25 cellular contexts compared by ENCODE assay signal in the genomic region with DNA sequence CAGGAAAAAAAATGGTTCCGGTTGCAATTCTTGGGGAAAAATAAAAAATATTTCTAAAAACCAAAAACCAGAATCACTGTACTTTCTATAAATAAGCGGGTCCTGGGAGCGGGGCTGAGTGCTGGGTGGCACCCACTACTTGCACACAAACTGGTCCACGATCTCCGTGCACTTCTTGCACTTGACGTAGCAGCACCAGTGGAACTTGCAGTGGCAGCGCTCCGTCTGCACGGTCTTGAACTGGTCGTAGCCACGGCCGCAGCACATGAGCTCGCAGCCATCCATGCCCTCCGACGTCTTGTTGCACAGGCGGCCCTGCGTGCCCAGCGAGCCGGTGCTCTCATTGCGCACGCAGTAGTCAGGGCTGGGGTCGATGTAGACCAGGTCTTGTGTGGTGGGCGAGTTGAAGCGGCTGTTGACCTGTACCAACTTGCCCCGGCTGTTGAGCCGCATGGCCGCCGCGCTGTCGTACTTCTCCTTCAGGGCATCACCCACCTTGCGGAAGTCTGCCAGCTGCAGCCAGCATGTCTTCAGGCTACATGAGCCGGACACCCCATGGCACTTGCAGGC. TPM values are rescaled to one million over a fixed set of nuclear protein-coding genes. Genes with fewer than 3 reads are reported as not detected.
DNase-seq lines count a peak whose midpoint lies in the region; ATAC-seq, FAIRE-seq and TF ChIP-seq lines count a peak whose summit lies in the region.
"Had no signal": no experiment of that assay in that cellular context is flagged by ENCODE, and none has a peak within 500 bp of the region (broad histone marks: within the 10 kb centered on the region; RNA-seq: fewer than 3 reads in every experiment).

No MANE protein-coding gene starts in this region.

- POLR2A ChIA-PET in H1 (lab: Charles Lee; ENCODE audit: partially characterized antibody) (no interaction called here), PC-9 (lab: Charles Lee; ENCODE audit: unreplicated experiment) (no interaction called here)

- H4K20me1 ChIP-seq in H1 (replicated peaks in 1 of 2; ENCODE audit: control insufficient read depth in 1 of 2, insufficient read depth in 2 of 2, low read length in 2 of 2): no peaks in the 10 kb centered on the region
- no peaks in the 10 kb centered on the region for H4K20me1 ChIP-seq in PC-9 (ENCODE audit: insufficient read depth)
- H4K20me1 ChIP-seq: BLaER1 treated with 17β-estradiol and CSF1 and Interleukin-3, amounts not matched to agents 10 nM and 100 nM had no signal

- intact Hi-C loops in PC-9 (cut with micrococcal nuclease; ENCODE audit: unreplicated experiment): loop anchor here (5.0 kb wide), 1 partner anchor 108 kb away; no protein-coding TSS in a partner anchor

- peaks cover 9% of the 10 kb centered on the region for H3K9me3 Mint-ChIP-seq in stimulated activated effector memory CD8-positive, alpha-beta T cell treated with anti-CD3 and anti-CD28 coated beads, Interleukin-12 subunit alpha, Interleukin-12 subunit beta, amount 100 ng/mL, for 72 hours
- H3K9me3 Mint-ChIP-seq: CD14-positive monocyte; CD4-positive, alpha-beta T cell; H9; HFFc6 had no signal

- H3K18ac ChIP-seq in H1 (ENCODE audit: extremely low read depth, low read length) (no peak overlapping the region), neuronal stem cell (ENCODE audit: low read length) (peak overlapping the region; percentile 30)

- TF ChIP-seq EP300 in H1 (IDR thresholded peaks at IDR 0.05; ENCODE audit: borderline replicate concordance in 1 of 2, low read depth in 2 of 2, low read length in 2 of 2): no peak

- FAIRE-seq in H1 (lab: Jason Lieb, UNC): no peak
- FAIRE-seq: A549, D721Med, GM12891 had no signal

- H3K9me3 ChIP-seq in H1 (ENCODE audit: insufficient read depth in 2 of 2, low read depth in 1 of 2, low read length in 1 of 2) (no peaks in the 10 kb centered on the region), neuronal stem cell (replicated peaks in 1 of 2; ENCODE audit: control insufficient read depth in 2 of 2, insufficient read depth in 1 of 2, low read depth in 1 of 2, low read length in 2 of 2) (no peaks in the 10 kb centered on the region), MG63 (no peaks in the 10 kb centered on the region), PC-9 (ENCODE audit: insufficient read depth, low read depth) (no peaks in the 10 kb centered on the region)
- H3K9me3 ChIP-seq: A549; BE2C; BLaER1 treated with 17β-estradiol and CSF1 and Interleukin-3, amounts not matched to agents 10 nM and 100 nM had no signal

- H2AK5ac ChIP-seq in H1 (ENCODE audit: low read depth, low read length) (no peak overlapping the region), neuronal stem cell (ENCODE audit: low read depth, low read length) (no peak overlapping the region)

- H3K4me2 ChIP-seq in H1 (ENCODE audit: insufficient read depth in 1 of 2, low read depth in 2 of 2, low read length in 2 of 2): no peak overlapping the region
- no peak overlapping the region for H3K4me2 ChIP-seq in neuronal stem cell (ENCODE audit: insufficient read depth, low read length, poor library complexity, severe bottlenecking)
- H3K4me2 ChIP-seq in PC-9: no peak overlapping the region
- H3K4me2 ChIP-seq: A549; BLaER1 treated with 17β-estradiol and CSF1 and Interleukin-3, amounts not matched to agents 10 nM and 100 nM had no signal

- no peak for TF ChIP-seq CTCF in GM06990 (IDR thresholded peaks at IDR 0.05; ENCODE audit: insufficient read depth, low read length, poor library complexity, severe bottlenecking)
- TF ChIP-seq CTCF in H1 (IDR thresholded peaks at IDR 0.05; ENCODE audit: control extremely low read depth in 1 of 3, insufficient read depth in 1 of 3, low read depth in 1 of 3, low read length in 3 of 3): no peak
- TF ChIP-seq CTCF in PC-9 (conservative IDR thresholded peaks at IDR 0.05): no peak

- H3K27ac ChIP-seq in H1 (ENCODE audit: low read depth, low read length): no peak overlapping the region
- no peak overlapping the region for H3K27ac ChIP-seq in neuronal stem cell (replicated peaks; ENCODE audit: low read length)
- H3K27ac ChIP-seq in PC-9: no peak overlapping the region
- H3K27ac ChIP-seq: A549; BLaER1 treated with 17β-estradiol and CSF1 and Interleukin-3, amounts not matched to agents 10 nM and 100 nM had no signal

- no peaks in the 10 kb centered on the region for H3K36me3 Mint-ChIP-seq in stimulated activated effector memory CD8-positive, alpha-beta T cell treated with anti-CD3 and anti-CD28 coated beads, Interleukin-12 subunit alpha, Interleukin-12 subunit beta, amount 100 ng/mL, for 72 hours
- H3K36me3 Mint-ChIP-seq: CD14-positive monocyte; CD8-positive, alpha-beta memory T cell had no signal

- H3K79me1 ChIP-seq in H1 (ENCODE audit: low read depth, low read length) (no peaks in the 10 kb centered on the region), neuronal stem cell (ENCODE audit: low read depth, low read length) (no peaks in the 10 kb centered on the region)

- H3K79me2 ChIP-seq in H1 (ENCODE audit: control insufficient read depth in 1 of 2, insufficient read depth in 2 of 2, low read length in 2 of 2) (no peaks in the 10 kb centered on the region), PC-9 (ENCODE audit: low read depth) (no peaks in the 10 kb centered on the region)

- H3K23ac ChIP-seq in H1 (ENCODE audit: insufficient read length) (no peak overlapping the region), neuronal stem cell (ENCODE audit: low read depth, low read length, poor library complexity) (peak overlapping the region; percentile 94)

- ATAC-seq in stimulated activated effector memory CD8-positive, alpha-beta T cell treated with anti-CD3 and anti-CD28 coated beads, Interleukin-12 subunit alpha, Interleukin-12 subunit beta, amount 100 ng/mL, for 72 hours: no peak
- ATAC-seq: A549 had no signal

- H3K36me3 ChIP-seq in GM06990 (ENCODE audit: control insufficient read depth, insufficient read depth, low read length) (no peaks in the 10 kb centered on the region), H1 (ENCODE audit: control insufficient read depth in 2 of 4, insufficient read depth in 4 of 4, low read length in 3 of 4) (no peaks in the 10 kb centered on the region), neuronal stem cell (replicated peaks in 1 of 2; ENCODE audit: control insufficient read depth in 2 of 2, insufficient read depth in 2 of 2, low read length in 2 of 2) (peaks cover 0 to 92% of the 10 kb centered on the region in 2 donors), MG63 (peaks cover 47% of the 10 kb centered on the region), PC-9 (ENCODE audit: low read depth) (no peaks in the 10 kb centered on the region)
- H3K36me3 ChIP-seq: BE2C; BLaER1 treated with 17β-estradiol and CSF1 and Interleukin-3, amounts not matched to agents 10 nM and 100 nM had no signal

- DNase-seq in GM06990 (ENCODE audit: extremely low read depth, insufficient read length) (peak; percentile 5), HCEC 1CT (peak; percentile 0), H1 (ENCODE audit: low read depth in 1 of 2, low spot score in 2 of 2) (peak in 1 of 2 experiments; percentile 37), neuronal stem cell (ENCODE audit: low spot score) (no peak), Kasumi-1 (lab: John Stamatoyannopoulos, UW) (no peak), MG63 (no peak), PC-9 (no peak)
- no peak for DNase-seq in stimulated activated effector memory CD8-positive, alpha-beta T cell treated with anti-CD3 and anti-CD28 coated beads, Interleukin-12 subunit alpha, Interleukin-12 subunit beta, amount 100 ng/mL, for 72 hours (ENCODE audit: low spot score in 2 of 2)
- DNase-seq: 8988T; ACHN; AML-193; BE2C; CD4-positive, alpha-beta T cell; CD8-positive, alpha-beta memory T cell; DMS 273 treated with DMSO at 0.1 percent for 48 hours; DMS79; EL; GDM1; H9; HFFc6 had no signal

- peak overlapping the region; percentile 51; the same call in 1 of the 2 replicates for H2BK12ac ChIP-seq in H1 (ENCODE audit: low read depth, low read length)
- peak overlapping the region; percentile 79 for H2BK12ac ChIP-seq in neuronal stem cell (ENCODE audit: low read length)

- H3K9ac ChIP-seq in H1 (replicated peaks in 1 of 4; ENCODE audit: extremely low read depth in 1 of 4, low read depth in 3 of 4, low read length in 3 of 4) (no peak overlapping the region), neuronal stem cell (ENCODE audit: low read depth, low read length, poor library complexity) (peak overlapping the region; percentile 33)
- H3K9ac ChIP-seq: BLaER1 treated with 17β-estradiol and CSF1 and Interleukin-3, amounts not matched to agents 10 nM and 100 nM had no signal

- no peak for TF ChIP-seq RAD21 in H1 (IDR thresholded peaks at IDR 0.05 in 1 of 2, conservative IDR thresholded peaks at IDR 0.05 in 1 of 2; ENCODE audit: low read depth in 2 of 2, low read length in 2 of 2)

- H4K91ac ChIP-seq in H1 (replicated peaks; ENCODE audit: insufficient read length, low read length) (no peak overlapping the region), neuronal stem cell (ENCODE audit: low read depth, low read length, poor library complexity) (no peak overlapping the region)

- CTCF ChIA-PET in H1 (lab: Charles Lee; ENCODE audit: partially characterized antibody) (interaction anchor here (0.9 to 1.8 kb wide), 4 partner anchors 12 to 139 kb away, joined by 3 to 5 read pairs (median 4); no protein-coding TSS in a partner anchor), PC-9 (lab: Charles Lee) (no interaction called here)

- peaks cover 6% of the 10 kb centered on the region; the same call in 1 of the 2 replicates for H3K23me2 ChIP-seq in H1 (ENCODE audit: low read depth, low read length)

- H3K4me1 Mint-ChIP-seq in stimulated activated effector memory CD8-positive, alpha-beta T cell treated with anti-CD3 and anti-CD28 coated beads, Interleukin-12 subunit alpha, Interleukin-12 subunit beta, amount 100 ng/mL, for 72 hours: no peaks in the 10 kb centered on the region
- H3K4me1 Mint-ChIP-seq: CD14-positive monocyte; CD8-positive, alpha-beta memory T cell had no signal

- no peak overlapping the region for H2BK120ac ChIP-seq in H1 (replicated peaks; ENCODE audit: low read depth, low read length)
- no peak overlapping the region for H2BK120ac ChIP-seq in neuronal stem cell (ENCODE audit: low read depth, low read length)

- BruUV-seq in PC-9 (replicated peaks; lab: Mats Ljungman, UMichigan): no TSS peak

- WGBS in H1 (ENCODE audit: extremely low coverage in 1 of 2, insufficient coverage in 1 of 2, insufficient read length in 1 of 2, insufficient replicate concordance in 2 of 2, low coverage in 1 of 2, low lambda C conversion rate in 2 of 2, missing lambda C conversion rate in 1 of 2), 2 experiments: 93% methylated on average over 32 of the region's 32 CpGs; no CpG with 5 or more reads in 1 of the 2 experiments
- WGBS in neuronal stem cell (ENCODE audit: extremely low coverage in 2 of 2, insufficient read length in 2 of 2, insufficient replicate concordance in 1 of 2), 2 donors: no CpG with 5 or more reads among the region's 32 CpGs

- no peak overlapping the region for H3K56ac ChIP-seq in H1 (replicated peaks; ENCODE audit: insufficient read length, low read depth, low read length)

- H3K4me1 ChIP-seq in H1 (replicated peaks in 1 of 4; ENCODE audit: control insufficient read depth in 3 of 4, insufficient read depth in 4 of 4, low read length in 3 of 4): no peaks in the 10 kb centered on the region; a peak in 1 of 7 replicates
- no peaks in the 10 kb centered on the region for H3K4me1 ChIP-seq in neuronal stem cell (ENCODE audit: control insufficient read depth in 2 of 2, insufficient read depth in 1 of 2, low read depth in 1 of 2, low read length in 2 of 2)
- H3K4me1 ChIP-seq in PC-9 (replicated peaks; ENCODE audit: insufficient read depth): no peaks in the 10 kb centered on the region
- H3K4me1 ChIP-seq: A549; BE2C; BLaER1 treated with 17β-estradiol and CSF1 and Interleukin-3, amounts not matched to agents 10 nM and 100 nM had no signal

- H3F3A ChIP-seq in PC-9 (ENCODE audit: insufficient read depth, low read depth): no peaks in the 10 kb centered on the region

- H3K27me3 ChIP-seq in GM06990 (replicated peaks; ENCODE audit: control insufficient read depth, insufficient read depth, low read length) (no peaks in the 10 kb centered on the region), H1 (replicated peaks in 1 of 4; ENCODE audit: control insufficient read depth in 3 of 4, extremely low read depth in 1 of 4, insufficient read depth in 3 of 4, low read length in 3 of 4) (peaks cover 11 to 18% (median 15%) of the 10 kb centered on the region in 4 experiments), neuronal stem cell (ENCODE audit: control insufficient read depth in 3 of 3, insufficient read depth in 3 of 3, low read depth in 1 of 3, low read length in 3 of 3) (peaks cover 0 to 11% (median 0%) of the 10 kb centered on the region in 3 experiments), MG63 (no peaks in the 10 kb centered on the region), PC-9 (ENCODE audit: insufficient read depth, low read depth) (no peaks in the 10 kb centered on the region)
- H3K27me3 ChIP-seq: BE2C; BLaER1 treated with 17β-estradiol and CSF1 and Interleukin-3, amounts not matched to agents 10 nM and 100 nM had no signal

- H2BK5ac ChIP-seq in H1 (ENCODE audit: low read depth, low read length): no peak overlapping the region
- no peak overlapping the region for H2BK5ac ChIP-seq in neuronal stem cell (ENCODE audit: low read length)

- no peak overlapping the region for H3K4me3 Mint-ChIP-seq in stimulated activated effector memory CD8-positive, alpha-beta T cell treated with anti-CD3 and anti-CD28 coated beads, Interleukin-12 subunit alpha, Interleukin-12 subunit beta, amount 100 ng/mL, for 72 hours
- H3K4me3 Mint-ChIP-seq: CD14-positive monocyte; CD4-positive, alpha-beta T cell; CD8-positive, alpha-beta memory T cell; H9 had no signal

- no peak overlapping the region for H3K27ac Mint-ChIP-seq in stimulated activated effector memory CD8-positive, alpha-beta T cell treated with anti-CD3 and anti-CD28 coated beads, Interleukin-12 subunit alpha, Interleukin-12 subunit beta, amount 100 ng/mL, for 72 hours
- H3K27ac Mint-ChIP-seq: CD14-positive monocyte; CD4-positive, alpha-beta T cell; CD8-positive, alpha-beta memory T cell; H9 had no signal

- no peak overlapping the region for H4K5ac ChIP-seq in H1 (ENCODE audit: insufficient read length, low read depth, low read length)

- no peaks in the 10 kb centered on the region for H3K9me2 ChIP-seq in PC-9 (ENCODE audit: insufficient read depth)

- H2BK15ac ChIP-seq in H1 (ENCODE audit: low read length) (no peak overlapping the region; the same call in 1 of the 2 replicates), neuronal stem cell (ENCODE audit: low read length) (no peak overlapping the region)

- H3K4me3 ChIP-seq in GM06990 (replicated peaks; ENCODE audit: low read depth, low read length) (no peak overlapping the region), H1 (ENCODE audit: extremely low read depth in 1 of 4, insufficient read depth in 2 of 4, low read depth in 3 of 4, low read length in 4 of 4) (no peak overlapping the region), neuronal stem cell (ENCODE audit: low read length in 2 of 2) (no peak overlapping the region), MG63 (no peak overlapping the region), PC-9 (no peak overlapping the region)
- H3K4me3 ChIP-seq: A549; BLaER1 treated with 17β-estradiol and CSF1 and Interleukin-3, amounts not matched to agents 10 nM and 100 nM had no signal

- H3K14ac ChIP-seq in H1 (ENCODE audit: insufficient read length): no peak overlapping the region
- H3K14ac ChIP-seq in neuronal stem cell (ENCODE audit: low read length): peak overlapping the region; percentile 50

- no peak overlapping the region for H3K4ac ChIP-seq in H1 (replicated peaks; ENCODE audit: insufficient read length, low read depth, low read length)
- H3K4ac ChIP-seq in neuronal stem cell (ENCODE audit: low read length): no peak overlapping the region

- H4K8ac ChIP-seq in H1 (ENCODE audit: extremely low read depth, insufficient read depth, low read length) (peak overlapping the region; percentile 11; the same call in 1 of the 2 replicates), neuronal stem cell (ENCODE audit: low read depth, low read length) (no peak overlapping the region)

- H2AFZ ChIP-seq in H1 (ENCODE audit: low read length): no peak overlapping the region
- no peak overlapping the region for H2AFZ ChIP-seq in neuronal stem cell (ENCODE audit: low read length)
- H2AFZ ChIP-seq in PC-9: no peak overlapping the region

- no peak for TF ChIP-seq POLR2A in H1 (IDR thresholded peaks at IDR 0.05; ENCODE audit: control extremely low read depth in 1 of 2, low read depth in 2 of 2, low read length in 2 of 2)

- no peak overlapping the region for H2BK20ac ChIP-seq in H1 (ENCODE audit: low read length)

RNA-seq across cellular contexts. Expression of gene WNT5A, which starts 17.1 kb away (rescaled TPM):
- 3.3 and 5.6 TPM in 2 replicates for total RNA-seq in H1 (2021; fragmentation: NEBNext Ultra II Directional; extraction: Animal tissue kit (Norgen Biotek cat#: 25700))
- polyA plus RNA-seq in H1 (2011; rRNA removed): 3.9 and 4.2 TPM in 2 replicates
- 2.8 TPM for polyA plus RNA-seq in H1 (2011; cell fraction: cytosol; rRNA removed)
- 8.1 TPM for polyA plus RNA-seq in H1 (2011; cell fraction: nucleus; rRNA removed)
- 2.7 to 4.3 TPM (median 3.2 TPM) in 4 replicates for polyA plus RNA-seq in H1 (2012, experiment 1 of 2)
- 0.49 TPM for polyA plus RNA-seq in H1 (2012, experiment 2 of 2)
- polyA plus RNA-seq in H1 (2013, experiment 1 of 2): 2.2 TPM
- 2.2 TPM for polyA plus RNA-seq in H1 (2013, experiment 2 of 2)
- polyA minus RNA-seq in H1 (2011; rRNA and poly(A)+ RNA removed): 6.5 and 13.0 TPM in 2 replicates
- 10.1 TPM for polyA minus RNA-seq in H1 (2011; cell fraction: cytosol; rRNA and poly(A)+ RNA removed)
- 12.2 TPM for polyA minus RNA-seq in H1 (2011; cell fraction: nucleus; rRNA and poly(A)+ RNA removed)
- 1.7 TPM for polyA plus RNA-seq in neuronal stem cell (2013, experiment 1 of 2)
- polyA plus RNA-seq in neuronal stem cell (2013, experiment 2 of 2): 1.6 TPM
- 14.2 and 21.7 TPM in 2 replicates for total RNA-seq in MG63 (2014; rRNA removed; shearing (Covaris generic); ENCODE audit: low replicate concordance)
- total RNA-seq in PC-9 (2021): 146 and 174 TPM in 2 replicates
- total RNA-seq: CD8-positive, alpha-beta memory T cell had no signal
- polyA plus RNA-seq: CD8-positive, alpha-beta memory T cell had no signal

Comparison
In these comparisons a context has a peak if more than half of its experiments do, and no peak if none do; other contexts are left out.
1. DNase-seq: peak in GM06990 (single experiment) and HCEC 1CT (single experiment); none in neuronal stem cell (single experiment), stimulated activated effector memory CD8-positive, alpha-beta T cell treated with anti-CD3 and anti-CD28 coated beads, Interleukin-12 subunit alpha, Interleukin-12 subunit beta, amount 100 ng/mL, for 72 hours (0 of 2), Kasumi-1 (0 of 2), MG63 (single experiment) and PC-9 (0 of 2).